Comparison of ENCODE assay signal across 1 cellular context in genomic region chr4:119300388-119301131, GRCh38.
A peak's percentile ranks its signal among the peaks of the same experiment; 100 is the strongest.
TF ChIP-seq lines count a peak whose summit lies in the region.

No MANE protein-coding gene starts in this region.

TF ChIP-seq in HCT116, 20 proteins besides CTCF, POLR2A, EP300 and RAD21 (continued from another document):
- TF ChIP-seq REST (IDR thresholded peaks at IDR 0.05; ENCODE audit: low read depth) = no peak
- peak; percentile 90 for TF ChIP-seq POLR2AphosphoS5 (IDR thresholded peaks at IDR 0.05; ENCODE audit: low read depth, low read length)
